30 cellular contexts compared by ENCODE assay signal in the genomic region with DNA sequence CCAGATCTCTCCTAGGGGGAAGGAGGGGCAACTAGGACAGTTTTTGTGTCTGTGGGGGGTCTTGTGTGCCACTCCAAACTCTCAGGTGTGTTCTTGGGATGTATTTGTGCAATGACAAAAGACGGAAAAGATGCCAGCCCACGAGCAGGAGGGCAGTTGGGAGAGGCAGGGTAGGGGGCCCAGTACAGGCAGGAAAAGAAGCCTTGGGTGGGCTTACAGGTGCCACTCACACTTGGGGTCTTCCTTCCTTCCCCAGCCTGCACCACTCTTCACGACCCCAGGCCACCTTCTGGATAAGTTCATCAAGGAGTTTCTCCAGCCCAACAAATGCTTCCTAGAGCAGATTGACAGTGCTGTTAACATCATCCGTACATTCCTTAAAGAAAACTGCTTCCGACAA. TPM values are rescaled to one million over a fixed set of nuclear protein-coding genes. Genes with fewer than 3 reads are reported as not detected.
DNase-seq lines count a peak whose midpoint lies in the region; ATAC-seq, FAIRE-seq and TF ChIP-seq lines count a peak whose summit lies in the region.
"Had no signal": no experiment of that assay in that cellular context is flagged by ENCODE, and none has a peak within 500 bp of the region (broad histone marks: within the 10 kb centered on the region; RNA-seq: fewer than 3 reads in every experiment).

No MANE protein-coding gene starts in this region.

- BruUV-seq in HepG2 (replicated peaks; lab: Mats Ljungman, UMichigan) = no TSS peak

- no peak overlapping the region for H3K4me3 Mint-ChIP-seq in activated CD8-positive, alpha-beta memory T cell treated with anti-CD3 and anti-CD28 coated beads, Interleukin-2, amount 10 ng/mL, durations not matched to agents 7 days and 5 days
- H3K4me3 Mint-ChIP-seq in naive thymus-derived CD4-positive, alpha-beta T cell = no peak overlapping the region
- H3K4me3 Mint-ChIP-seq: CD14-positive monocyte; CD4-positive, alpha-beta memory T cell; CD4-positive, CD25-positive, alpha-beta regulatory T cell; CD8-positive, alpha-beta memory T cell had no signal

- peak; percentile 30 for DNase-seq in activated CD8-positive, alpha-beta memory T cell treated with anti-CD3 and anti-CD28 coated beads, Interleukin-2, amount 50 U/mL, for 48 hours
- DNase-seq in activated CD8-positive, alpha-beta memory T cell treated with anti-CD3 and anti-CD28 coated beads, Interleukin-2, amount 10 ng/mL, durations not matched to agents 7 days and 5 days = no peak
- DNase-seq in HepG2 (ENCODE audit: low spot score) (no peak), right lobe of liver (no peak), islet precursor cell (peak; percentile 35), NCI-H1417 (lab: John Stamatoyannopoulos, UW) (no peak), right atrium auricular region (ENCODE audit: low spot score) (no peak)
- no peak for DNase-seq in naive thymus-derived CD4-positive, alpha-beta T cell
- DNase-seq: 8988T; ACHN; BE2C; C1 segment of cervical spinal cord; CD4-positive, alpha-beta memory T cell; CD4-positive, CD25-positive, alpha-beta regulatory T cell; CD8-positive, alpha-beta memory T cell; COR-L47; DMS 273 treated with DMSO at 0.1 percent for 48 hours; DMS153; DMS79; DND-41; EL; GDM1 had no signal

- H3K27ac ChIP-seq in HepG2 (ENCODE audit: extremely low read length, insufficient read depth, low read length) (no peak overlapping the region), right lobe of liver (no peak overlapping the region), right atrium auricular region (no peak overlapping the region)
- no peak overlapping the region for H3K27ac ChIP-seq in naive thymus-derived CD4-positive, alpha-beta T cell (ENCODE audit: low read depth, low read length)
- H3K27ac ChIP-seq: BLaER1 had no signal

- no peak overlapping the region for H3K9ac ChIP-seq in HepG2 (ENCODE audit: insufficient read depth, low read depth, low read length)
- H3K9ac ChIP-seq: BLaER1 had no signal

- no peaks in the 10 kb centered on the region for H3K9me3 ChIP-seq in HepG2 (ENCODE audit: low read length)
- H3K9me3 ChIP-seq in right lobe of liver = no peaks in the 10 kb centered on the region
- H3K9me3 ChIP-seq in naive thymus-derived CD4-positive, alpha-beta T cell (ENCODE audit: control insufficient read depth in 2 of 3, low read length in 3 of 3) = peaks cover 0 to 6% (median 0%) of the 10 kb centered on the region in 3 experiments
- H3K9me3 ChIP-seq in right atrium auricular region = peaks cover 0 to 10% of the 10 kb centered on the region in 2 donors
- H3K9me3 ChIP-seq: BE2C had no signal

- ATAC-seq in activated CD8-positive, alpha-beta memory T cell treated with anti-CD3 and anti-CD28 coated beads, Interleukin-2, amount 10 ng/mL, durations not matched to agents 7 days and 5 days = no peak
- no peak for ATAC-seq in HepG2
- ATAC-seq in right lobe of liver = no peak
- ATAC-seq in naive thymus-derived CD4-positive, alpha-beta T cell = no peak
- ATAC-seq: GM12878 had no signal

- no peak overlapping the region for H3K4me3 ChIP-seq in HepG2 (replicated peaks in 1 of 3; ENCODE audit: insufficient read depth in 1 of 3, low read depth in 2 of 3, low read length in 3 of 3)
- no peak overlapping the region for H3K4me3 ChIP-seq in right lobe of liver
- H3K4me3 ChIP-seq in naive thymus-derived CD4-positive, alpha-beta T cell (ENCODE audit: low read length) = no peak overlapping the region
- no peak overlapping the region for H3K4me3 ChIP-seq in right atrium auricular region
- H3K4me3 ChIP-seq: BLaER1, GM12878 had no signal

- in situ Hi-C loops in HepG2 (cut with HindIII; ENCODE audit: extremely low pct_ligation_motif_present, low pct_unique_long_range_greater_than_20kb) = no loop called here

- H2AFZ ChIP-seq in HepG2 (ENCODE audit: low read length) = no peak overlapping the region

- H3K36me3 Mint-ChIP-seq in activated CD8-positive, alpha-beta memory T cell treated with anti-CD3 and anti-CD28 coated beads, Interleukin-2, amount 10 ng/mL, durations not matched to agents 7 days and 5 days = peaks cover 91% of the 10 kb centered on the region
- H3K36me3 Mint-ChIP-seq in naive thymus-derived CD4-positive, alpha-beta T cell = peaks cover 14 to 83% (median 60%) of the 10 kb centered on the region in 5 donors

- no peaks in the 10 kb centered on the region for H3K9me3 Mint-ChIP-seq in activated CD8-positive, alpha-beta memory T cell treated with anti-CD3 and anti-CD28 coated beads, Interleukin-2, amount 10 ng/mL, durations not matched to agents 7 days and 5 days (ENCODE audit: low read depth)
- peaks cover 0 to 4% (median 0%) of the 10 kb centered on the region in 11 donors for H3K9me3 Mint-ChIP-seq in naive thymus-derived CD4-positive, alpha-beta T cell
- H3K9me3 Mint-ChIP-seq: CD8-positive, alpha-beta memory T cell had no signal

- POLR2A ChIA-PET in HepG2 (lab: Yijun Ruan, JAX) = interaction anchor here (0.9 kb wide), 1 partner anchor 9 kb away, joined by 3 read pairs; no protein-coding TSS in a partner anchor
- POLR2A ChIA-PET in naive thymus-derived CD4-positive, alpha-beta T cell (lab: Charles Lee) = no interaction called here

- TF ChIP-seq RAD21 in HepG2 (CRISPR knock-in tag; IDR thresholded peaks at IDR 0.05) = no peak

- intact Hi-C loops in HepG2 (cut with micrococcal nuclease; ENCODE audit: unreplicated experiment) = no loop called here
- intact Hi-C loops in right lobe of liver (cut with DNase I) = no loop called here
- intact Hi-C loops in naive thymus-derived CD4-positive, alpha-beta T cell (cut with micrococcal nuclease) = no loop called here

- 0 out of 2 replicates have a peak overlapping the region, but pooled peaks have one; percentile 3 for H3K4me2 ChIP-seq in HepG2 (ENCODE audit: low read depth, low read length)
- H3K4me2 ChIP-seq: BLaER1 had no signal

- no peaks in the 10 kb centered on the region for H3K4me1 Mint-ChIP-seq in activated CD8-positive, alpha-beta memory T cell treated with anti-CD3 and anti-CD28 coated beads, Interleukin-2, amount 10 ng/mL, durations not matched to agents 7 days and 5 days
- peaks cover 0 to 5% (median 0%) of the 10 kb centered on the region in 7 donors for H3K4me1 Mint-ChIP-seq in naive thymus-derived CD4-positive, alpha-beta T cell
- H3K4me1 Mint-ChIP-seq: CD14-positive monocyte; CD8-positive, alpha-beta memory T cell had no signal

- no peak for FAIRE-seq in HepG2 (lab: Jason Lieb, UNC)
- FAIRE-seq: A204.1, GM12878, GM12892, GM18507 had no signal

- CTCF ChIA-PET in activated CD8-positive, alpha-beta memory T cell treated with anti-CD3 and anti-CD28 coated beads, Interleukin-2, amount 10 ng/mL, durations not matched to agents 7 days and 5 days (lab: Charles Lee) = interaction anchor here (6.4 kb wide), 1 partner anchor 10 kb away, joined by 47 read pairs; no protein-coding TSS in a partner anchor
- CTCF ChIA-PET in HepG2 (lab: Yijun Ruan, JAX; ENCODE audit: low intra/inter-chr PET ratio, low total read pairs) = interaction anchor here (1.0 to 2.0 kb wide), 2 partner anchors 10 to 17 kb away, joined by 3 to 7 read pairs; no protein-coding TSS in a partner anchor
- CTCF ChIA-PET in naive thymus-derived CD4-positive, alpha-beta T cell (lab: Charles Lee) = no interaction called here

- WGBS in HepG2 (ENCODE audit: low lambda C conversion rate) = 71% methylated on average over 4 of the region's 5 CpGs
- 95% methylated on average over 3 of the region's 5 CpGs for WGBS in right lobe of liver (ENCODE audit: insufficient coverage, low coverage, low lambda C conversion rate, missing lambda C conversion rate)

- H3K79me2 ChIP-seq in HepG2 (ENCODE audit: insufficient read depth, low read length) = no peaks in the 10 kb centered on the region

- H3K27me3 Mint-ChIP-seq in activated CD8-positive, alpha-beta memory T cell treated with anti-CD3 and anti-CD28 coated beads, Interleukin-2, amount 10 ng/mL, durations not matched to agents 7 days and 5 days = no peaks in the 10 kb centered on the region
- H3K27me3 Mint-ChIP-seq in naive thymus-derived CD4-positive, alpha-beta T cell = no peaks in the 10 kb centered on the region
- H3K27me3 Mint-ChIP-seq: CD4-positive, alpha-beta memory T cell; CD4-positive, CD25-positive, alpha-beta regulatory T cell; CD8-positive, alpha-beta memory T cell had no signal

- H3K4me1 ChIP-seq in HepG2 (ENCODE audit: insufficient read depth, low read length) (peaks cover 12% of the 10 kb centered on the region), right lobe of liver (peaks cover 0 to 4% (median 2%) of the 10 kb centered on the region in 4 donors), right atrium auricular region (no peaks in the 10 kb centered on the region)
- no peaks in the 10 kb centered on the region for H3K4me1 ChIP-seq in naive thymus-derived CD4-positive, alpha-beta T cell (ENCODE audit: control insufficient read depth in 2 of 2, insufficient read depth in 2 of 2, low read length in 2 of 2)
- H3K4me1 ChIP-seq: BE2C, BLaER1 had no signal

- H3K27ac Mint-ChIP-seq in activated CD8-positive, alpha-beta memory T cell treated with anti-CD3 and anti-CD28 coated beads, Interleukin-2, amount 10 ng/mL, durations not matched to agents 7 days and 5 days = no peak overlapping the region
- peak overlapping the region in 5 of 9 donors; percentile 24 to 77 (median 45) for H3K27ac Mint-ChIP-seq in naive thymus-derived CD4-positive, alpha-beta T cell

- H3K27me3 ChIP-seq in HepG2 (ENCODE audit: control insufficient read depth in 1 of 2, insufficient read depth in 2 of 2, low read length in 2 of 2) (peaks cover 3 to 14% of the 10 kb centered on the region in 2 experiments; a peak in 2 of 5 replicates), right lobe of liver (no peaks in the 10 kb centered on the region), right atrium auricular region (no peaks in the 10 kb centered on the region)
- no peaks in the 10 kb centered on the region for H3K27me3 ChIP-seq in naive thymus-derived CD4-positive, alpha-beta T cell (ENCODE audit: control insufficient read depth in 2 of 2, insufficient read depth in 2 of 2, low read length in 2 of 2)
- H3K27me3 ChIP-seq: BE2C, BLaER1 had no signal

- TF ChIP-seq POLR2A in HepG2 (IDR thresholded peaks at IDR 0.05; ENCODE audit: insufficient read depth in 1 of 2, low read depth in 2 of 2, low read length in 2 of 2) (no peak), right lobe of liver (IDR thresholded peaks at IDR 0.05) (no peak)

- H3K36me3 ChIP-seq in HepG2 (replicated peaks in 1 of 2; ENCODE audit: control insufficient read depth in 1 of 2, insufficient read depth in 2 of 2, low read length in 2 of 2) = no peaks in the 10 kb centered on the region
- H3K36me3 ChIP-seq in right lobe of liver = peaks cover 0 to 12% (median under 1%) of the 10 kb centered on the region in 4 donors
- H3K36me3 ChIP-seq in naive thymus-derived CD4-positive, alpha-beta T cell (ENCODE audit: control insufficient read depth in 2 of 3, insufficient read depth in 3 of 3, low read length in 3 of 3) = peaks cover 45 to 92% (median 46%) of the 10 kb centered on the region in 3 experiments
- H3K36me3 ChIP-seq in right atrium auricular region = peaks cover 22% of the 10 kb centered on the region
- H3K36me3 ChIP-seq: BE2C had no signal

- no peaks in the 10 kb centered on the region for H4K20me1 ChIP-seq in HepG2 (ENCODE audit: insufficient read depth, low read length)
- H4K20me1 ChIP-seq: BLaER1 had no signal

- no peak for TF ChIP-seq CTCF in HepG2 (CRISPR knock-in tag; IDR thresholded peaks at IDR 0.05)
- no peak for TF ChIP-seq CTCF in right lobe of liver (IDR thresholded peaks at IDR 0.05)
- no peak for TF ChIP-seq CTCF in right atrium auricular region (IDR thresholded peaks at IDR 0.05)

- TF ChIP-seq EP300 in HepG2 (IDR thresholded peaks at IDR 0.05; ENCODE audit: low read depth in 2 of 2, low read length in 2 of 2) (no peak), HepG2 (CRISPR knock-in tag; IDR thresholded peaks at IDR 0.05; ENCODE audit: borderline replicate concordance) (no peak)

RNA-seq across cellular contexts. Expression of a gene that starts 24.4 kb away (rescaled TPM):
- 100 to 1,000 TPM; 276 to 383 TPM for total RNA-seq in activated CD8-positive, alpha-beta memory T cell treated with anti-CD3 and anti-CD28 coated beads, Interleukin-2, amount 10 ng/mL, durations not matched to agents 7 days and 5 days
- total RNA-seq in HepG2 (2016; rRNA removed; fragmentation: Illumina TruSeq; extraction: Trizol) (0.24 and 0.44 TPM in 2 replicates), right lobe of liver (10 to 100 TPM in 1 of 6 experiments, 1 to 10 TPM in 5; 5.2 to 13.4 (median 7.1) TPM), right atrium auricular region (1 to 10 TPM; 6.0 to 6.8 TPM)
- not detected in 2 replicates for total RNA-seq in HepG2 (2016; cell fraction: cytosol; rRNA removed; fragmentation: Illumina TruSeq; extraction: Trizol; ENCODE audit: low read depth)
- 0.11 TPM in 1 of 2 replicates, not detected in the other for total RNA-seq in HepG2 (2016; cell fraction: insoluble cytoplasmic fraction; rRNA removed; fragmentation: Illumina TruSeq; extraction: Trizol)
- total RNA-seq in HepG2 (2016; cell fraction: membrane; rRNA removed; fragmentation: Illumina TruSeq; extraction: Trizol) = 0.10 TPM in 1 of 2 replicates, not detected in the other
- total RNA-seq in HepG2 (2016; cell fraction: nucleus; rRNA removed; fragmentation: Illumina TruSeq; extraction: Trizol) = not detected in 2 replicates
- 0.05 and 0.10 TPM in 2 replicates for polyA plus RNA-seq in HepG2 (2011; rRNA removed)
- 0.07 and 0.09 TPM in 2 replicates for polyA plus RNA-seq in HepG2 (2011; cell fraction: cytosol; rRNA removed)
- 0.13 and 0.23 TPM in 2 replicates for polyA plus RNA-seq in HepG2 (2011; cell fraction: nucleus; rRNA removed)
- polyA plus RNA-seq in HepG2 (2012) = not detected in 2 replicates
- polyA plus RNA-seq in HepG2 (2016; cell fraction: cytosol; fragmentation: Illumina TruSeq; extraction: Trizol; ENCODE audit: low read depth) = not detected in 2 replicates
- polyA plus RNA-seq in HepG2 (2016; cell fraction: insoluble cytoplasmic fraction; fragmentation: Illumina TruSeq; extraction: Trizol; ENCODE audit: low read depth) = 0.20 TPM in 1 of 2 replicates, not detected in the other
- not detected in 2 replicates for polyA plus RNA-seq in HepG2 (2016; cell fraction: membrane; fragmentation: Illumina TruSeq; extraction: Trizol; ENCODE audit: low read depth)
- polyA plus RNA-seq in HepG2 (2016; cell fraction: nucleus; fragmentation: Illumina TruSeq; extraction: Trizol; ENCODE audit: insufficient read depth, low read depth) = not detected in 2 replicates
- polyA minus RNA-seq in HepG2 (2011; rRNA and poly(A)+ RNA removed; ENCODE audit: low replicate concordance) = 0.98 TPM in 1 of 2 replicates, not detected in the other
- polyA minus RNA-seq in HepG2 (2011; cell fraction: cytosol; rRNA and poly(A)+ RNA removed) = not detected in 2 replicates
- not detected in 2 replicates for polyA minus RNA-seq in HepG2 (2011; cell fraction: nucleus; rRNA and poly(A)+ RNA removed)
- total RNA-seq in naive thymus-derived CD4-positive, alpha-beta T cell = 100 to 1,000 TPM in 1 of 5 experiments, 10 to 100 TPM in 4; 29.9 to 238 (median 66.0) TPM
- 10 to 100 TPM; 30.5 to 63.6 TPM for polyA plus RNA-seq in naive thymus-derived CD4-positive, alpha-beta T cell
- total RNA-seq: A673, G401 had no signal

RNA-seq across cellular contexts. Expression of a gene that starts 53.9 kb away (rescaled TPM):
- under 1 TPM; 0.16 to 0.35 TPM for total RNA-seq in activated CD8-positive, alpha-beta memory T cell treated with anti-CD3 and anti-CD28 coated beads, Interleukin-2, amount 10 ng/mL, durations not matched to agents 7 days and 5 days
- total RNA-seq in HepG2 (2016; rRNA removed; fragmentation: Illumina TruSeq; extraction: Trizol) = not detected in 2 replicates
- not detected in 2 replicates for total RNA-seq in HepG2 (2016; cell fraction: cytosol; rRNA removed; fragmentation: Illumina TruSeq; extraction: Trizol; ENCODE audit: low read depth)
- not detected in 2 replicates for total RNA-seq in HepG2 (2016; cell fraction: insoluble cytoplasmic fraction; rRNA removed; fragmentation: Illumina TruSeq; extraction: Trizol)
- total RNA-seq in HepG2 (2016; cell fraction: membrane; rRNA removed; fragmentation: Illumina TruSeq; extraction: Trizol) = not detected in 2 replicates
- total RNA-seq in HepG2 (2016; cell fraction: nucleus; rRNA removed; fragmentation: Illumina TruSeq; extraction: Trizol) = not detected in 2 replicates
- not detected in 2 replicates for polyA plus RNA-seq in HepG2 (2011; rRNA removed)
- polyA plus RNA-seq in HepG2 (2011; cell fraction: cytosol; rRNA removed) = not detected in 2 replicates
- not detected in 2 replicates for polyA plus RNA-seq in HepG2 (2011; cell fraction: nucleus; rRNA removed)
- not detected in 2 replicates for polyA plus RNA-seq in HepG2 (2012)
- polyA plus RNA-seq in HepG2 (2016; cell fraction: cytosol; fragmentation: Illumina TruSeq; extraction: Trizol; ENCODE audit: low read depth) = not detected in 2 replicates
- not detected in 2 replicates for polyA plus RNA-seq in HepG2 (2016; cell fraction: insoluble cytoplasmic fraction; fragmentation: Illumina TruSeq; extraction: Trizol; ENCODE audit: low read depth)
- not detected in 2 replicates for polyA plus RNA-seq in HepG2 (2016; cell fraction: membrane; fragmentation: Illumina TruSeq; extraction: Trizol; ENCODE audit: low read depth)
- polyA plus RNA-seq in HepG2 (2016; cell fraction: nucleus; fragmentation: Illumina TruSeq; extraction: Trizol; ENCODE audit: insufficient read depth, low read depth) = not detected in 2 replicates
- polyA minus RNA-seq in HepG2 (2011; rRNA and poly(A)+ RNA removed; ENCODE audit: low replicate concordance) = not detected in 2 replicates
- polyA minus RNA-seq in HepG2 (2011; cell fraction: cytosol; rRNA and poly(A)+ RNA removed) = not detected in 2 replicates
- polyA minus RNA-seq in HepG2 (2011; cell fraction: nucleus; rRNA and poly(A)+ RNA removed) = not detected in 2 replicates
- 10 to 100 TPM in 5 of 6 experiments, 1 to 10 TPM in 1; 1.4 to 51.2 (median 20.0) TPM for total RNA-seq in right lobe of liver
- 10 to 100 TPM in 2 of 5 experiments, 1 to 10 TPM in 2, not detected in 1; 4.2 to 15.8 (median 8.8) TPM for total RNA-seq in naive thymus-derived CD4-positive, alpha-beta T cell
- polyA plus RNA-seq in naive thymus-derived CD4-positive, alpha-beta T cell = 1 to 10 TPM in 1 of 2 donors, under 1 TPM in 1; 0.80 to 4.2 TPM
- total RNA-seq in right atrium auricular region = 1 to 10 TPM; 1.2 to 4.0 TPM

Comparison
In these comparisons a context has a peak if more than half of its experiments do, and no peak if none do; other contexts are left out.
1. DNase-seq: peak in activated CD8-positive, alpha-beta memory T cell treated with anti-CD3 and anti-CD28 coated beads, Interleukin-2, amount 50 U/mL, for 48 hours (single experiment) and islet precursor cell (single experiment); none in activated CD8-positive, alpha-beta memory T cell treated with anti-CD3 and anti-CD28 coated beads, Interleukin-2, amount 10 ng/mL, durations not matched to agents 7 days and 5 days (single experiment), HepG2 (single experiment), right lobe of liver (0 of 3), naive thymus-derived CD4-positive, alpha-beta T cell (0 of 9), NCI-H1417 (0 of 3) and right atrium auricular region (single experiment).